17 cellular contexts compared by ENCODE assay signal in genomic region chr21:31283025-31283424, GRCh38.
DNase-seq lines count a peak whose midpoint lies in the region; ATAC-seq and TF ChIP-seq lines count a peak whose summit lies in the region.
"Had no signal": no experiment of that assay in that cellular context is flagged by ENCODE, and none has a peak within 500 bp of the region (broad histone marks: within the 10 kb centered on the region; RNA-seq: fewer than 3 reads in every experiment).

No MANE protein-coding gene starts in this region.

- no peaks in the 10 kb centered on the region for H3K27me3 ChIP-seq in RWPE2 (ENCODE audit: insufficient read depth, poor library complexity, severe bottlenecking)
- no peaks in the 10 kb centered on the region for H3K27me3 ChIP-seq in thymus (ENCODE audit: control insufficient read depth, insufficient read depth)
- H3K27me3 ChIP-seq: colonic mucosa had no signal

- peak overlapping the region; percentile 13 for H3K27ac ChIP-seq in RWPE2 (ENCODE audit: poor library complexity, severe bottlenecking)
- H3K27ac ChIP-seq in thymus (ENCODE audit: low read depth) = peak overlapping the region; percentile 31
- H3K27ac ChIP-seq: C4-2B, colonic mucosa, VCaP had no signal

- no peak for TF ChIP-seq CTCF in RWPE2 (IDR thresholded peaks at IDR 0.05; ENCODE audit: poor library complexity, severe bottlenecking)
- TF ChIP-seq CTCF in epithelial cell of esophagus (IDR thresholded peaks at IDR 0.05; ENCODE audit: insufficient read depth, low read depth, low read length, missing control alignments) = no peak

- no peaks in the 10 kb centered on the region for H3K36me3 ChIP-seq in RWPE2 (ENCODE audit: low read depth)
- H3K36me3 ChIP-seq in thymus (ENCODE audit: control insufficient read depth, insufficient read depth) = no peaks in the 10 kb centered on the region
- H3K36me3 ChIP-seq: colonic mucosa had no signal

- H3K4me3 ChIP-seq in RWPE2 (ENCODE audit: severe bottlenecking) (no peak overlapping the region), epithelial cell of esophagus (ENCODE audit: low read length) (no peak overlapping the region), thymus (ENCODE audit: low read length) (no peak overlapping the region)
- H3K4me3 ChIP-seq: colonic mucosa had no signal

- ATAC-seq in RWPE2 (ENCODE audit: low read depth) (no peak), GM18867 (IDR thresholded peaks at IDR 0.05; ENCODE audit: unreplicated experiment) (no peak)
- ATAC-seq: activated naive CD4-positive, alpha-beta T cell treated with anti-CD3 and anti-CD28 coated beads, Interleukin-2, amount 50 U/mL, for 72 hours had no signal

- in situ Hi-C loops in KBM-7 (cut with MboI; ENCODE audit: low pct_unique_long_range_greater_than_20kb, low sequenced_read_pairs) = no loop called here

- H3K4me1 ChIP-seq in RWPE2 (ENCODE audit: insufficient read depth, poor library complexity, severe bottlenecking) = peaks cover 12% of the 10 kb centered on the region
- peaks cover 6% of the 10 kb centered on the region for H3K4me1 ChIP-seq in thymus (ENCODE audit: control insufficient read depth, insufficient read depth, low read length)
- H3K4me1 ChIP-seq: colonic mucosa had no signal

- H3K9me3 ChIP-seq in RWPE2 (ENCODE audit: severe bottlenecking) (no peaks in the 10 kb centered on the region), thymus (ENCODE audit: control insufficient read depth) (no peaks in the 10 kb centered on the region)
- H3K9me3 ChIP-seq: colonic mucosa had no signal

- WGBS in thymus = 47% methylated on average over 3 of the region's 3 CpGs

- DNase-seq in activated gamma-delta T cell treated with Interleukin-2 at 50 U/mL for 16 hours (peak; percentile 41), activated gamma-delta T cell (lab: John Stamatoyannopoulos, UW) (no peak), RWPE2 (ENCODE audit: low spot score) (no peak), epithelial cell of esophagus (ENCODE audit: low read depth) (peak; percentile 11), NCI-H2196 (lab: John Stamatoyannopoulos, UW; ENCODE audit: unreplicated experiment) (no peak), KBM-7 (no peak)
- DNase-seq: colonic mucosa; GF-D8; NCI-H1092 treated with DMSO at 0.1 percent for 48 hours; NCI-H748 treated with DMSO at 0.1 percent for 48 hours; SHP77; stimulated activated CD4-positive, alpha-beta T cell treated with anti-CD3 and anti-CD28 coated beads, Interleukin-4, amount 100 ng/mL, for 1 hour had no signal

Comparison
In these comparisons a context has a peak if more than half of its experiments do, and no peak if none do; other contexts are left out.
1. DNase-seq: peak in activated gamma-delta T cell treated with Interleukin-2 at 50 U/mL for 16 hours (single experiment) and epithelial cell of esophagus (single experiment); none in activated gamma-delta T cell (single experiment), RWPE2 (single experiment), NCI-H2196 (single experiment) and KBM-7 (single experiment).